24 cellular contexts compared by ENCODE assay signal in genomic region chr5:156798201-156798600, GRCh38. TPM values are rescaled to one million over a fixed set of nuclear protein-coding genes. Genes with fewer than 3 reads are reported as not detected.
DNase-seq lines count a peak whose midpoint lies in the region; ATAC-seq and TF ChIP-seq lines count a peak whose summit lies in the region.
"Had no signal": no experiment of that assay in that cellular context is flagged by ENCODE, and none has a peak within 500 bp of the region (broad histone marks: within the 10 kb centered on the region; RNA-seq: fewer than 3 reads in every experiment).

No MANE protein-coding gene starts in this region.

- H3K36me3 Mint-ChIP-seq in GM23338 (ENCODE audit: low read depth), result 0 out of 3 replicates have a peak, but pooled peaks cover 3% of the 10 kb centered on the region
- H3K36me3 Mint-ChIP-seq: CD14-positive monocyte; CD8-positive, alpha-beta T cell; IgD-negative memory B cell had no signal

- H2AFZ ChIP-seq in GM23338, result no peak overlapping the region
- H2AFZ ChIP-seq: GM23248 had no signal

- no peak overlapping the region for H3K27ac Mint-ChIP-seq in GM23338
- H3K27ac Mint-ChIP-seq: CD14-positive monocyte; CD8-positive, alpha-beta T cell; IgD-negative memory B cell had no signal

- H3K9me3 ChIP-seq in HUES64 (ENCODE audit: insufficient read depth, low read depth, low read length), result no peaks in the 10 kb centered on the region
- H3K9me3 ChIP-seq: BLaER1 had no signal

- 36% methylated on average over 1 of the region's 1 CpG for WGBS in HUES64

- H3F3A ChIP-seq in GM23338 (replicated peaks; ENCODE audit: low read depth), result peaks cover 7% of the 10 kb centered on the region; the same call in 1 of the 2 replicates

- H3K4me2 ChIP-seq in GM23338, result no peak overlapping the region
- H3K4me2 ChIP-seq: BLaER1 had no signal

- peaks cover 4% of the 10 kb centered on the region; the same call in 1 of the 3 replicates for H3K9me3 Mint-ChIP-seq in GM23338
- H3K9me3 Mint-ChIP-seq: CD14-positive monocyte; CD8-positive, alpha-beta T cell; IgD-negative memory B cell had no signal

- H4K20me1 ChIP-seq in GM23338 (replicated peaks; ENCODE audit: insufficient read depth), result no peaks in the 10 kb centered on the region
- H4K20me1 ChIP-seq: BLaER1 had no signal

- no peak for TF ChIP-seq CTCF in GM23338 (conservative IDR thresholded peaks at IDR 0.05; ENCODE audit: low read depth in 2 of 2)

- H3K27me3 Mint-ChIP-seq in GM23338 (ENCODE audit: insufficient read depth, low read depth, poor library complexity), result peaks cover 8% of the 10 kb centered on the region

- peak; percentile 77 for ATAC-seq in GM23338
- ATAC-seq in HG03045 (IDR thresholded peaks at IDR 0.05; ENCODE audit: unreplicated experiment), result no peak
- ATAC-seq in GM19351 (IDR thresholded peaks at IDR 0.05; ENCODE audit: unreplicated experiment), result no peak
- ATAC-seq: CD8-positive, alpha-beta T cell; HepG2 had no signal

- H3K36me3 ChIP-seq in GM23338 (ENCODE audit: insufficient read depth), result no peaks in the 10 kb centered on the region
- H3K36me3 ChIP-seq in HUES64 (ENCODE audit: insufficient read depth, low read length), result no peaks in the 10 kb centered on the region
- H3K36me3 ChIP-seq: BLaER1 had no signal

- DNase-seq in GM23338 (ENCODE audit: low spot score), result peak; percentile 76
- peak; percentile 82 for DNase-seq in iPS DF 19.7 (ENCODE audit: low read depth, low spot score)
- no peak for DNase-seq in CD1c-positive myeloid dendritic cell (ENCODE audit: extremely low spot score)
- no peak for DNase-seq in hypothalamus (lab: John Stamatoyannopoulos, UW)
- DNase-seq: 8988T; CD8-positive, alpha-beta T cell; COR-L47; DMS 273 treated with DMSO at 0.1 percent for 48 hours; DMS53; DND-41; EL; GM23248; H7; KBM-7 had no signal

- H3K27ac ChIP-seq in GM23338 (ENCODE audit: low read depth), result peak overlapping the region; percentile 91
- peak overlapping the region; percentile 45; the same call in 1 of the 2 replicates for H3K27ac ChIP-seq in HUES64 (ENCODE audit: low read depth, low read length)
- H3K27ac ChIP-seq: BLaER1, GM23248 had no signal

- no peak overlapping the region for H3K4me3 Mint-ChIP-seq in GM23338
- H3K4me3 Mint-ChIP-seq: CD14-positive monocyte; CD8-positive, alpha-beta T cell; IgD-negative memory B cell had no signal

- peaks cover 62% of the 10 kb centered on the region for H3K4me1 Mint-ChIP-seq in GM23338
- H3K4me1 Mint-ChIP-seq: CD14-positive monocyte had no signal

- peaks cover 49% of the 10 kb centered on the region for H3K4me1 ChIP-seq in GM23338 (ENCODE audit: insufficient read depth)
- H3K4me1 ChIP-seq in HUES64 (ENCODE audit: insufficient read depth, low read length), result peaks cover 61% of the 10 kb centered on the region
- H3K4me1 ChIP-seq: BLaER1 had no signal

- no peaks in the 10 kb centered on the region for H3K79me2 ChIP-seq in GM23338 (replicated peaks; ENCODE audit: insufficient read depth)

- H3K27me3 ChIP-seq in GM23338 (ENCODE audit: insufficient read depth) (no peaks in the 10 kb centered on the region), HUES64 (ENCODE audit: insufficient read depth, low read length) (no peaks in the 10 kb centered on the region)
- H3K27me3 ChIP-seq: BLaER1 had no signal

- no peak overlapping the region for H3K4me3 ChIP-seq in GM23338
- H3K4me3 ChIP-seq in HUES64 (ENCODE audit: low read length), result no peak overlapping the region
- H3K4me3 ChIP-seq: BLaER1, GM23248 had no signal

- H3K9ac ChIP-seq in HUES64 (ENCODE audit: low read depth, low read length), result no peak overlapping the region
- H3K9ac ChIP-seq: BLaER1, GM23248 had no signal

- H3K9me2 ChIP-seq in GM23338 (ENCODE audit: insufficient read depth), result no peaks in the 10 kb centered on the region

TF ChIP-seq in GM23338, 12 proteins besides CTCF, POLR2A, EP300 and RAD21:
- peak; percentile 43; the same call in 1 of the 2 replicates for TF ChIP-seq ZNF114 (CRISPR knock-in tag; IDR thresholded peaks at IDR 0.05)
- 0 out of 2 replicates have a peak, but pooled peaks have one; percentile 11 for TF ChIP-seq CREB1 (CRISPR knock-in tag; IDR thresholded peaks at IDR 0.05; ENCODE audit: low read depth)
- TF ChIP-seq STAT1 (IDR thresholded peaks at IDR 0.05; ENCODE audit: unreplicated experiment), result no peak
- peak; percentile 87 for TF ChIP-seq ZNF462 (CRISPR knock-in tag; IDR thresholded peaks at IDR 0.05)

RNA-seq across cellular contexts. Expression of gene PPP1R2B, which starts 51.9 kb away (rescaled TPM):
- 0.21 TPM in 1 of 2 replicates, not detected in the other for total RNA-seq in GM23338 (2014; rRNA removed; shearing (Covaris generic))
- 0.11 TPM in 1 of 2 replicates, not detected in the other for polyA plus RNA-seq in GM23338 (2016; fragmentation: Nextera tagmentation; extraction: Ambion mirVana)
- polyA plus RNA-seq in HUES64 (2013, experiment 1 of 2), result not detected
- not detected for polyA plus RNA-seq in HUES64 (2013, experiment 2 of 2)
- total RNA-seq: A673, H7, HT-29 had no signal
- polyA plus RNA-seq: AG04450, GM23248, HepG2, IgD-negative memory B cell had no signal

Comparison
In these comparisons a context has a peak if more than half of its experiments do, and no peak if none do; other contexts are left out.
1. DNase-seq: peak in GM23338 (single experiment) and iPS DF 19.7 (single experiment); none in CD1c-positive myeloid dendritic cell (single experiment) and hypothalamus (0 of 51).